3 cellular contexts compared by ENCODE assay signal in genomic region chr18:9094307-9095226, GRCh38.
TF ChIP-seq lines count a peak whose summit lies in the region.

No MANE protein-coding gene starts in this region.

TF ChIP-seq in A549, 52 proteins besides CTCF, POLR2A, EP300 and RAD21 (continued from another document):
- TF ChIP-seq GATA3 (IDR thresholded peaks at IDR 0.05; ENCODE audit: borderline replicate concordance) = peak; percentile 68
- TF ChIP-seq JUNB (IDR thresholded peaks at IDR 0.05) = peak; percentile 82
- no peak for TF ChIP-seq RFX5 (IDR thresholded peaks at IDR 0.05)
- TF ChIP-seq MAX (IDR thresholded peaks at IDR 0.05) = 0 out of 2 replicates have a peak, but pooled peaks have one; percentile 29
- TF ChIP-seq BCL3 (IDR thresholded peaks at IDR 0.05) = 0 out of 3 replicates have a peak, but pooled peaks have one; percentile 52
- no peak for TF ChIP-seq HES2 (IDR thresholded peaks at IDR 0.05)
- 0 out of 3 replicates have a peak, but pooled peaks have one; percentile 13 for TF ChIP-seq SMC3 (IDR thresholded peaks at IDR 0.05)
- no peak for TF ChIP-seq HOXB5 (CRISPR knock-in tag; IDR thresholded peaks at IDR 0.05)
- TF ChIP-seq FOSL2 (IDR thresholded peaks at IDR 0.05) = peak; percentile 58; the same call in 1 of the 2 replicates
- TF ChIP-seq FOSL2 (CRISPR knock-in tag; IDR thresholded peaks at IDR 0.05) = peak; percentile 82
- TF ChIP-seq JUN (IDR thresholded peaks at IDR 0.05) = peak; percentile 50 to 74; a peak in 2 of 5 replicates
- TF ChIP-seq HEYL (CRISPR knock-in tag; IDR thresholded peaks at IDR 0.05) = no peak

TF ChIP-seq in IMR-90, 13 proteins besides CTCF, POLR2A, EP300 and RAD21 (continued from another document):
- no peak for TF ChIP-seq CHD1 (IDR thresholded peaks at IDR 0.05; ENCODE audit: low read depth, low read length)
- TF ChIP-seq MXI1 (IDR thresholded peaks at IDR 0.05; ENCODE audit: borderline replicate concordance, low read depth, low read length) = no peak
- no peak for TF ChIP-seq RFX5 (IDR thresholded peaks at IDR 0.05; ENCODE audit: low read depth, low read length)
- TF ChIP-seq RCOR1 (IDR thresholded peaks at IDR 0.05; ENCODE audit: insufficient replicate concordance, low read length) = peak; percentile 10
- no peak for TF ChIP-seq MAFK (IDR thresholded peaks at IDR 0.05; ENCODE audit: low read depth, low read length)
- TF ChIP-seq FOS (IDR thresholded peaks at IDR 0.05; ENCODE audit: low read depth, low read length) = peak; percentile 64; the same call in 1 of the 2 replicates
- peak; percentile 62; the same call in 1 of the 2 replicates for TF ChIP-seq CEBPB (IDR thresholded peaks at IDR 0.05; ENCODE audit: low read depth, low read length)
- TF ChIP-seq ELK1 (IDR thresholded peaks at IDR 0.05; ENCODE audit: borderline replicate concordance, low read depth, low read length) = no peak
- 0 out of 2 replicates have a peak, but pooled peaks have one; percentile 5 for TF ChIP-seq BHLHE40 (IDR thresholded peaks at IDR 0.05; ENCODE audit: low read depth, low read length)
- no peak for TF ChIP-seq NFE2L2 (IDR thresholded peaks at IDR 0.05; ENCODE audit: low read depth, low read length)
- no peak for TF ChIP-seq USF2 (IDR thresholded peaks at IDR 0.05; ENCODE audit: low read depth, low read length)
- no peak for TF ChIP-seq MAZ (IDR thresholded peaks at IDR 0.05; ENCODE audit: borderline replicate concordance, low read depth, low read length)

TF ChIP-seq in liver, 16 proteins besides CTCF, POLR2A, EP300 and RAD21:
- TF ChIP-seq ATF3 (IDR thresholded peaks at IDR 0.05) (peak; percentile 72), FOXA2 (IDR thresholded peaks at IDR 0.05) (peak; percentile 21), TAF1 (conservative IDR thresholded peaks at IDR 0.05) (no peak), FOXA1 (IDR thresholded peaks at IDR 0.05) (no peak), HNF4A (conservative IDR thresholded peaks at IDR 0.05) (peak; percentile 36 to 60), YY1 (IDR thresholded peaks at IDR 0.05) (no peak), GABPA (IDR thresholded peaks at IDR 0.05 in 1 of 2, conservative IDR thresholded peaks at IDR 0.05 in 1 of 2) (no peak), MAX (IDR thresholded peaks at IDR 0.05) (peak; percentile 23), JUND (IDR thresholded peaks at IDR 0.05) (peak; percentile 24 to 39), REST (IDR thresholded peaks at IDR 0.05) (peak; percentile 38), RXRA (IDR thresholded peaks at IDR 0.05) (peak; percentile 51 to 52), ZBTB33 (IDR thresholded peaks at IDR 0.05) (no peak), NR2F2 (IDR thresholded peaks at IDR 0.05) (peak; percentile 9), SP1 (IDR thresholded peaks at IDR 0.05) (peak; percentile 82), HNF4G (IDR thresholded peaks at IDR 0.05) (no peak)
TF ChIP-seq in liver: peak in this region for 9.
